Comparison of ENCODE assay signal across 10 cellular contexts in the genomic region with DNA sequence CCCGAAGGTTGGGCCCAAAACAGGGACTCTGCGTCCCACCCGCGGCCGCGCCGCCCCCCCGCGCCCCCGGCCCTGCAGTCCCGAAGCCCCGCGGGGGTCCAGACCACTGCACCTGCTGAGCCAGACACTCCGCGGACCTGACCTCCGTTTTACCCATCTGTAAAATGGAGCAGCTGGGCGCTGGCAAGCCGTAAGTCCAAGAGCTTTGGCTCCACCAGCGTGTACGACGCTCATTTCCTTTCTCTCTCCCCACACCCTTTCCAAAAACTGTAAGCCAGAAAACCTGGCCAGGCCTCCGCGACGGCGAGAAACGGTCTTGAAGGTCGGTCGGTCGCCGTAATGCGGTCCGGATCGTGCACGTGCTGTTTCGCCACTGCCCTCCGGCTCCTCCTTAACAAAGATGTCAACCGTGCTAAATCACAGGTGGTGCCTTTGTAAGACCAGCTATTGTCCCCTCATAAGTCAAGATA. TPM values are rescaled to one million over a fixed set of nuclear protein-coding genes. Genes with fewer than 3 reads are reported as not detected.
DNase-seq lines count a peak whose midpoint lies in the region; ATAC-seq and TF ChIP-seq lines count a peak whose summit lies in the region.
"Had no signal": no experiment of that assay in that cellular context is flagged by ENCODE, and none has a peak within 500 bp of the region (broad histone marks: within the 10 kb centered on the region; RNA-seq: fewer than 3 reads in every experiment).

No MANE protein-coding gene starts in this region.

- H3K27me3 ChIP-seq in heart right ventricle (peaks cover 14 to 100% (median 100%) of the 10 kb centered on the region in 7 donors), muscle layer of colon (ENCODE audit: control insufficient read depth in 1 of 2, insufficient read depth in 2 of 2, low read length in 2 of 2) (peaks cover 75 to 88% of the 10 kb centered on the region in 2 donors), GM23248 (replicated peaks; ENCODE audit: insufficient read depth) (peaks cover 99% of the 10 kb centered on the region)

- peaks cover 89% of the 10 kb centered on the region for H3K27me3 Mint-ChIP-seq in activated naive CD8-positive, alpha-beta T cell treated with anti-CD3 and anti-CD28 coated beads, Interleukin-2, amount 10 ng/mL, durations not matched to agents 7 days and 5 days
- peaks cover 97% of the 10 kb centered on the region for H3K27me3 Mint-ChIP-seq in type B pancreatic cell

- H3K4me1 Mint-ChIP-seq in activated naive CD8-positive, alpha-beta T cell treated with anti-CD3 and anti-CD28 coated beads, Interleukin-2, amount 10 ng/mL, durations not matched to agents 7 days and 5 days = peaks cover 8% of the 10 kb centered on the region
- H3K4me1 Mint-ChIP-seq in type B pancreatic cell (ENCODE audit: unreplicated experiment) = peaks cover 14% of the 10 kb centered on the region

- no peak overlapping the region for H2AFZ ChIP-seq in GM23248

- H3K4me2 ChIP-seq in GM23248 (ENCODE audit: unreplicated experiment) = no peak overlapping the region

- H3K4me3 ChIP-seq in heart right ventricle = peak overlapping the region in 8 of 10 donors; percentile 1 to 44 (median 36)
- H3K4me3 ChIP-seq in muscle layer of colon (ENCODE audit: low read depth in 1 of 2, low read length in 2 of 2) = peak overlapping the region; percentile 11 to 14
- no peak overlapping the region for H3K4me3 ChIP-seq in GM23248

- H3K9me3 ChIP-seq in heart right ventricle = no peaks in the 10 kb centered on the region
- no peaks in the 10 kb centered on the region for H3K9me3 ChIP-seq in muscle layer of colon (ENCODE audit: low read length)
- H3K9me3 ChIP-seq in GM23248 (ENCODE audit: low read depth) = no peaks in the 10 kb centered on the region

- H3K4me1 ChIP-seq in heart right ventricle (peaks cover 0 to 18% (median 11%) of the 10 kb centered on the region in 9 donors), muscle layer of colon (ENCODE audit: insufficient read depth, low read length) (no peaks in the 10 kb centered on the region), GM23248 (ENCODE audit: insufficient read depth) (no peaks in the 10 kb centered on the region)

- no peak for ATAC-seq in heart right ventricle
- no peak for ATAC-seq in Right ventricle myocardium superior (ENCODE audit: poor library complexity)
- ATAC-seq in activated naive CD8-positive, alpha-beta T cell treated with anti-CD3 and anti-CD28 coated beads, Interleukin-2, amount 10 ng/mL, durations not matched to agents 7 days and 5 days (ENCODE audit: low read depth) = no peak
- no peak for ATAC-seq in GM21447 (IDR thresholded peaks at IDR 0.05; ENCODE audit: unreplicated experiment)
- ATAC-seq in HG02678 (IDR thresholded peaks at IDR 0.05; ENCODE audit: unreplicated experiment) = no peak

- no peaks in the 10 kb centered on the region for H4K20me1 ChIP-seq in GM23248 (ENCODE audit: insufficient read depth)

- WGBS in heart right ventricle, 2 donors = 2 to 4% methylated on average over 37 of the region's 37 CpGs
- 14 to 20% methylated on average over 26 to 37 of the region's 37 CpGs for WGBS in GM23248 (ENCODE audit: low coverage in 1 of 2, low lambda C conversion rate in 2 of 2, missing lambda C conversion rate in 2 of 2), 2 experiments

- intact Hi-C loops in heart right ventricle (cut with DNase I) = no loop called here
- intact Hi-C loops in Right ventricle myocardium superior (cut with DNase I) = no loop called here

- peak overlapping the region; percentile 73 for H3K27ac Mint-ChIP-seq in activated naive CD8-positive, alpha-beta T cell treated with anti-CD3 and anti-CD28 coated beads, Interleukin-2, amount 10 ng/mL, durations not matched to agents 7 days and 5 days
- H3K27ac Mint-ChIP-seq in type B pancreatic cell = peak overlapping the region; percentile 65

- H3K9me2 ChIP-seq in GM23248 (ENCODE audit: insufficient read depth) = no peaks in the 10 kb centered on the region

- H3K36me3 Mint-ChIP-seq in activated naive CD8-positive, alpha-beta T cell treated with anti-CD3 and anti-CD28 coated beads, Interleukin-2, amount 10 ng/mL, durations not matched to agents 7 days and 5 days = no peaks in the 10 kb centered on the region
- H3K36me3 Mint-ChIP-seq in type B pancreatic cell = peaks cover 4% of the 10 kb centered on the region

- no peak overlapping the region for H3K9ac ChIP-seq in muscle layer of colon (ENCODE audit: low read length)
- H3K9ac ChIP-seq in GM23248 = no peak overlapping the region

- in situ Hi-C loops in GM23248 (cut with MboI) = no loop called here

- TF ChIP-seq CTCF in heart right ventricle (IDR thresholded peaks at IDR 0.05) (no peak), type B pancreatic cell (conservative IDR thresholded peaks at IDR 0.05) (no peak)

- no peak for DNase-seq in heart right ventricle
- DNase-seq in Right ventricle myocardium superior = no peak
- DNase-seq in activated naive CD8-positive, alpha-beta T cell treated with anti-CD3 and anti-CD28 coated beads, Interleukin-2, amount 10 ng/mL, durations not matched to agents 7 days and 5 days = no peak
- DNase-seq in type B pancreatic cell (ENCODE audit: extremely low spot score, unreplicated experiment) = no peak
- no peak for DNase-seq in GM23248
- DNase-seq: NCI-H2029 treated with DMSO at 0.1 percent for 48 hours had no signal

- H3F3A ChIP-seq in GM23248 (ENCODE audit: insufficient read depth) = no peaks in the 10 kb centered on the region

- H3K27ac ChIP-seq in heart right ventricle (no peak overlapping the region), muscle layer of colon (ENCODE audit: low read depth, low read length) (no peak overlapping the region), GM23248 (no peak overlapping the region)

- H3K79me2 ChIP-seq in GM23248 (ENCODE audit: insufficient read depth) = no peaks in the 10 kb centered on the region

- no peaks in the 10 kb centered on the region for H3K9me3 Mint-ChIP-seq in activated naive CD8-positive, alpha-beta T cell treated with anti-CD3 and anti-CD28 coated beads, Interleukin-2, amount 10 ng/mL, durations not matched to agents 7 days and 5 days
- H3K9me3 Mint-ChIP-seq in type B pancreatic cell = no peaks in the 10 kb centered on the region

- H3K36me3 ChIP-seq in heart right ventricle = no peaks in the 10 kb centered on the region
- H3K36me3 ChIP-seq in muscle layer of colon (ENCODE audit: insufficient read depth, low read length) = no peaks in the 10 kb centered on the region
- H3K36me3 ChIP-seq in GM23248 (ENCODE audit: low read depth) = no peaks in the 10 kb centered on the region

- POLR2A ChIA-PET in activated naive CD8-positive, alpha-beta T cell treated with anti-CD3 and anti-CD28 coated beads, Interleukin-2, amount 10 ng/mL, durations not matched to agents 7 days and 5 days (lab: Charles Lee) = no interaction called here

- H3K4me3 Mint-ChIP-seq in activated naive CD8-positive, alpha-beta T cell treated with anti-CD3 and anti-CD28 coated beads, Interleukin-2, amount 10 ng/mL, durations not matched to agents 7 days and 5 days = peak overlapping the region; percentile 76
- peak overlapping the region; percentile 80 for H3K4me3 Mint-ChIP-seq in type B pancreatic cell

RNA-seq across cellular contexts. Expression of a gene that starts 7.8 kb away (rescaled TPM):
- not detected for total RNA-seq in heart right ventricle
- not detected for polyA plus RNA-seq in heart right ventricle
- not detected for total RNA-seq in Right ventricle myocardium superior
- not detected for total RNA-seq in activated naive CD8-positive, alpha-beta T cell treated with anti-CD3 and anti-CD28 coated beads, Interleukin-2, amount 10 ng/mL, durations not matched to agents 7 days and 5 days
- 0.26 TPM in 1 of 2 replicates, not detected in the other for total RNA-seq in type B pancreatic cell (ENCODE audit: low replicate concordance)
- not detected in 2 replicates for total RNA-seq in GM23248 (2014; rRNA removed; shearing (Covaris generic))
- not detected in 2 replicates for polyA plus RNA-seq in GM23248 (2016; fragmentation: Nextera tagmentation; extraction: Ambion mirVana)
- total RNA-seq: kidney epithelial cell had no signal
